ENCODE assay signal across 1 cellular context in the genomic region with DNA sequence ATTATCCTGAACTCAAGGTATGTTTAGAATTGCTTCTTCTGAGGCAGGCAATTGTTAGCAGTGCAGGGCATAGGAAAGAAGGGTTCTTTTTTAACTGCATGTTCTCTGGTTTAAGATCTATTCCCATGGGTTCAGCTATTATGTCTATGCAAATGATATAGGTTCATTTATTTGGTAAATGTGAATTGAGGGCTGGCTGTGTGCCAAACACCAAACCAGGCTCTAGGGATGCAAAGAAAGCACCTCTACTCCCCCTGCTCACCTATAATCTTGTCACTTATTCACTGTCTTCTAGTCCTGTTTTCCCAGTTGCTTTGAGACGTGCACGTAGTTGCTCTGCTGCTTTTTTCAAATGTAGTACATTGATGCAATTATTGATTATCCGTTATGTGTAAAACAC.
TF ChIP-seq lines count a peak whose summit lies in the region.

No MANE protein-coding gene starts in this region.

TF ChIP-seq in liver, 16 proteins besides CTCF, POLR2A, EP300 and RAD21 (continued from another document):
- TF ChIP-seq, protein P1, sequence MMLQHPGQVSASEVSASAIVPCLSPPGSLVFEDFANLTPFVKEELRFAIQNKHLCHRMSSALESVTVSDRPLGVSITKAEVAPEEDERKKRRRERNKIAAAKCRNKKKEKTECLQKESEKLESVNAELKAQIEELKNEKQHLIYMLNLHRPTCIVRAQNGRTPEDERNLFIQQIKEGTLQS (IDR thresholded peaks at IDR 0.05) = no peak
- no peak for TF ChIP-seq FOXA2 (IDR thresholded peaks at IDR 0.05)
- TF ChIP-seq YY1 (IDR thresholded peaks at IDR 0.05) = no peak
- no peak for TF ChIP-seq HNF4G (IDR thresholded peaks at IDR 0.05)
- TF ChIP-seq NR2F2 (IDR thresholded peaks at IDR 0.05) = no peak
- TF ChIP-seq RXRA (IDR thresholded peaks at IDR 0.05) = no peak
